In the genomic region with DNA sequence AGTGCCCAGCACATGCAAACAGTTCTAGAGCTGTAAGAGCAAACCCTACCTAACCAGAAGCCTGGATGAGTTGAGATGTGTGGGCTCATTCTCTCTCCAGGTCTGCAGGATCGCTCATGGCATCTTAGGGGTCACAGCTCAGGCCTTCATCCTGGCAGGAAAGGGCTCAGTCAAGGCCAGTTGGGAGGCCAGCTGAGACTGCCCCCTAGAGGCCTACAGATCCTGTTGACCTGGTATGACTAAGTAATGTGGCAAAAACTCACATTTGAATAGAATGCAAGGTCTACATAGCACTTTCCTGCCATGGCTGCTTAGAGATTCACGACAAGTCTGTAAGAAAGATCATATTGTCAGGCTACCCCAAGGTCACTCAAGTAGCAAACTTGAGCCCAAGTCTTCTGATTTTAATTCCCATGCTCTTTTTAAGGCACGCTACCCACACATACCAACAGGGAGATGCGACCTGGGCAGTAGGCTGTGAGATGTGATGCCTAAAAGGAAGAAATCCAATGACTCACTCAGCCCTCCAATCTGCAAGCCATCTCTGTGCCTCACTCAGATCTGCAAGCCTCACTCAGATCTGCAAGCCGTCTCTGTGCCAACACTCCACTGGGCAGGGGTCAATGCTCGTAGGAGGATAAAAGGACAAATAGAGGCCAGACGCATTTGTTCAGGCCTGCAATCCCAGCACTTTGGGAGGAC, we compare ENCODE assay signal across 8 cellular contexts. TPM values are rescaled to one million over a fixed set of nuclear protein-coding genes. Genes with fewer than 3 reads are reported as not detected.
DNase-seq lines count a peak whose midpoint lies in the region; ATAC-seq, FAIRE-seq and TF ChIP-seq lines count a peak whose summit lies in the region.

No MANE protein-coding gene starts in this region.

- no peak overlapping the region for H3K4me2 ChIP-seq in K562 (ENCODE audit: insufficient read depth, low read length)

- peak in 1 of 8 donors; percentile 55 for ATAC-seq in heart right ventricle
- peak; percentile 97 for ATAC-seq in K562
- no peak for ATAC-seq in GM21367 (IDR thresholded peaks at IDR 0.05; ENCODE audit: unreplicated experiment)

- no peaks in the 10 kb centered on the region for H3K79me2 ChIP-seq in K562 (ENCODE audit: control insufficient read depth, insufficient read depth, low read length)

- H2AFZ ChIP-seq in K562 (ENCODE audit: low read depth, low read length), result no peak overlapping the region

- H3K4me3 ChIP-seq in heart right ventricle (no peak overlapping the region), K562 (no peak overlapping the region)

- H3K4me1 ChIP-seq in heart right ventricle (no peaks in the 10 kb centered on the region), K562 (replicated peaks in 1 of 2; ENCODE audit: control insufficient read depth in 2 of 2, insufficient read depth in 2 of 2, low read length in 2 of 2) (no peaks in the 10 kb centered on the region)

- no peak overlapping the region for H3K9ac ChIP-seq in K562 (ENCODE audit: insufficient read depth in 1 of 2, low read depth in 2 of 2, low read length in 2 of 2)

- no peak for DNase-seq in heart right ventricle
- DNase-seq in cardiac septum (ENCODE audit: low spot score), result no peak
- DNase-seq in NCI-H1694 treated with DMSO at 0.1 percent for 48 hours (lab: John Stamatoyannopoulos, UW), result peak; percentile 28
- DNase-seq in K562 (ENCODE audit: extremely low read depth in 1 of 4, low spot score in 3 of 4), result peak; percentile 62 to 67 (median 65)
- peak; percentile 15 for DNase-seq in medulla oblongata (ENCODE audit: extremely low spot score)
- no peak for DNase-seq in T-helper 9 cell
- DNase-seq in effector CD4-positive, alpha-beta T cell, result no peak

- H4K20me1 ChIP-seq in K562 (replicated peaks; ENCODE audit: control insufficient read depth, insufficient read depth, low read length), result no peaks in the 10 kb centered on the region

- peak; percentile 39 to 74 for TF ChIP-seq RAD21 in K562 (CRISPR knock-in tag; conservative IDR thresholded peaks at IDR 0.05 in 1 of 2, IDR thresholded peaks at IDR 0.05 in 1 of 2)

- in situ Hi-C loops in K562 (cut with MboI), result loop anchor here (25.0 kb wide), 1 partner anchor 883 kb away; no protein-coding TSS in a partner anchor

- TF ChIP-seq EP300 in K562 (IDR thresholded peaks at IDR 0.05; ENCODE audit: low read length), result no peak

- 66 to 70% methylated on average over 7 of the region's 7 CpGs for WGBS in heart right ventricle, 2 donors
- WGBS in K562 (ENCODE audit: insufficient coverage, low coverage, missing lambda C conversion rate), result 2% methylated on average over 7 of the region's 7 CpGs

- POLR2A ChIA-PET in K562 (lab: Yijun Ruan, JAX), result no interaction called here

- H3K36me3 ChIP-seq in heart right ventricle (no peaks in the 10 kb centered on the region), K562 (ENCODE audit: control insufficient read depth, insufficient read depth, low read length) (no peaks in the 10 kb centered on the region)

- H3K27ac ChIP-seq in heart right ventricle (no peak overlapping the region), K562 (ENCODE audit: extremely low read depth, low read depth, low read length) (no peak overlapping the region)

- peak in 7 of 9 donors; percentile 39 to 56 (median 42) for TF ChIP-seq CTCF in heart right ventricle (IDR thresholded peaks at IDR 0.05)
- TF ChIP-seq CTCF in K562 (IDR thresholded peaks at IDR 0.05 in 2 of 3, conservative IDR thresholded peaks at IDR 0.05 in 1 of 3; ENCODE audit: insufficient read depth in 2 of 3, low read depth in 1 of 3, low read length in 3 of 3), result peak; percentile 77 to 85 (median 80)

- no peaks in the 10 kb centered on the region for H3K9me1 ChIP-seq in K562 (ENCODE audit: control insufficient read depth, insufficient read depth, low read length)

- intact Hi-C loops in heart right ventricle (cut with DNase I), result loop anchor here in 2 of 10 donors (5.0 to 10.0 kb wide), 2 partner anchors 536 to 538 kb away; no protein-coding TSS in a partner anchor
- intact Hi-C loops in cardiac septum (cut with DNase I), result no loop called here
- intact Hi-C loops in K562 (cut with micrococcal nuclease), result loop anchor here (1.0 kb wide), 1 partner anchor 495 kb away; no protein-coding TSS in a partner anchor

- peaks cover 0 to 6% (median 0%) of the 10 kb centered on the region in 7 donors for H3K27me3 ChIP-seq in heart right ventricle
- peaks cover 0 to 31% of the 10 kb centered on the region in 2 experiments; a peak in 3 of 5 replicates for H3K27me3 ChIP-seq in K562 (ENCODE audit: control insufficient read depth in 2 of 2, insufficient read depth in 2 of 2, low read length in 2 of 2)

- no peak for TF ChIP-seq POLR2A in K562 (conservative IDR thresholded peaks at IDR 0.05)

- CTCF ChIA-PET in K562 (lab: Yijun Ruan, JAX; ENCODE audit: low intra/inter-chr PET ratio), result interaction anchor here (0.6 kb wide), 1 partner anchor 527 kb away, joined by 3 read pairs; no protein-coding TSS in a partner anchor

- peaks cover 0 to 19% (median 0%) of the 10 kb centered on the region in 11 donors for H3K9me3 ChIP-seq in heart right ventricle
- H3K9me3 ChIP-seq in K562 (replicated peaks; ENCODE audit: control insufficient read depth, insufficient read depth, low read depth, low read length), result no peaks in the 10 kb centered on the region

- peak; percentile 82 for FAIRE-seq in K562 (lab: Jason Lieb, UNC)

- no TSS peak for BruUV-seq in K562 (replicated peaks; lab: Mats Ljungman, UMichigan)

TF ChIP-seq in K562, 482 proteins besides CTCF, POLR2A, EP300 and RAD21 (continues in another document):
- TF ChIP-seq ATF7 (IDR thresholded peaks at IDR 0.05) (0 out of 2 replicates have a peak, but pooled peaks have one; percentile 14), ZNF197 (CRISPR knock-in tag; IDR thresholded peaks at IDR 0.05; ENCODE audit: low read depth) (no peak)
- TF ChIP-seq, protein P1, sequence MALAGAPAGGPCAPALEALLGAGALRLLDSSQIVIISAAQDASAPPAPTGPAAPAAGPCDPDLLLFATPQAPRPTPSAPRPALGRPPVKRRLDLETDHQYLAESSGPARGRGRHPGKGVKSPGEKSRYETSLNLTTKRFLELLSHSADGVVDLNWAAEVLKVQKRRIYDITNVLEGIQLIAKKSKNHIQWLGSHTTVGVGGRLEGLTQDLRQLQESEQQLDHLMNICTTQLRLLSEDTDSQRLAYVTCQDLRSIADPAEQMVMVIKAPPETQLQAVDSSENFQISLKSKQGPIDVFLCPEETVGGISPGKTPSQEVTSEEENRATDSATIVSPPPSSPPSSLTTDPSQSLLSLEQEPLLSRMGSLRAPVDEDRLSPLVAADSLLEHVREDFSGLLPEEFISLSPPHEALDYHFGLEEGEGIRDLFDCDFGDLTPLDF (CRISPR knock-in tag; IDR thresholded peaks at IDR 0.05), result no peak

RNA-seq across cellular contexts. Expression of a gene that starts 5.1 kb away (rescaled TPM):
- total RNA-seq in heart right ventricle (not detected), cardiac septum (not detected), K562 (2014; rRNA removed) (not detected in 2 replicates), K562 (2014; rRNA removed; fragmentation: Illumina TruSeq; extraction: Trizol) (not detected in 2 replicates), K562 (2015; rRNA removed; fragmentation: Illumina TruSeq; extraction: Trizol) (not detected in 2 replicates), K562 (2021) (not detected in 2 replicates)
- polyA plus RNA-seq in heart right ventricle (under 1 TPM in 1 of 2 donors, not detected in 1; 0.10 TPM), K562 (2011; rRNA removed) (0.06 TPM in 1 of 2 replicates, not detected in the other), K562 (2014; fragmentation: Illumina TruSeq; extraction: Trizol) (not detected in 2 replicates), K562 (2014; fragmentation: Nextera tagmentation; extraction: Ambion mirVana) (not detected), K562 (2014; rRNA removed) (not detected in 2 replicates)
- total RNA-seq in K562 (2011; cell fraction: chromatin; rRNA removed; ENCODE audit: low replicate concordance), result not detected in 2 replicates
- not detected in 2 replicates for total RNA-seq in K562 (2011; cell fraction: nucleolus; rRNA removed)
- total RNA-seq in K562 (2011; cell fraction: nucleoplasm; rRNA removed), result not detected in 2 replicates
- polyA plus RNA-seq in K562 (2011; cell fraction: cytosol; rRNA removed), result not detected in 2 replicates
- polyA plus RNA-seq in K562 (2011; cell fraction: nucleus; rRNA removed), result not detected in 2 replicates
- polyA plus RNA-seq in K562 (2012), result not detected in 2 replicates
- polyA minus RNA-seq in K562 (2011; rRNA and poly(A)+ RNA removed), result not detected in 2 replicates
- not detected in 2 replicates for polyA minus RNA-seq in K562 (2011; cell fraction: cytosol; rRNA and poly(A)+ RNA removed)
- polyA minus RNA-seq in K562 (2011; cell fraction: nucleus; rRNA and poly(A)+ RNA removed), result not detected in 2 replicates

RNA-seq across cellular contexts. Expression of a gene that starts 41.7 kb away (rescaled TPM):
- 100 to 1,000 TPM in 1 of 10 donors, 10 to 100 TPM in 9; 65.6 to 104 (median 77.6) TPM for total RNA-seq in heart right ventricle
- polyA plus RNA-seq in heart right ventricle, result 100 to 1,000 TPM in 1 of 2 donors, 10 to 100 TPM in 1; 62.4 to 107 TPM
- 80.0 TPM for total RNA-seq in cardiac septum
- total RNA-seq in K562 (2011; cell fraction: chromatin; rRNA removed; ENCODE audit: low replicate concordance), result 180 and 218 TPM in 2 replicates
- total RNA-seq in K562 (2011; cell fraction: nucleolus; rRNA removed), result 119 and 120 TPM in 2 replicates
- 132 and 165 TPM in 2 replicates for total RNA-seq in K562 (2011; cell fraction: nucleoplasm; rRNA removed)
- total RNA-seq in K562 (2014; rRNA removed), result 116 and 157 TPM in 2 replicates
- total RNA-seq in K562 (2014; rRNA removed; fragmentation: Illumina TruSeq; extraction: Trizol), result 80.4 and 84.2 TPM in 2 replicates
- 86.8 and 87.7 TPM in 2 replicates for total RNA-seq in K562 (2015; rRNA removed; fragmentation: Illumina TruSeq; extraction: Trizol)
- total RNA-seq in K562 (2021), result 94.8 and 101 TPM in 2 replicates
- 113 and 120 TPM in 2 replicates for polyA plus RNA-seq in K562 (2011; rRNA removed)
- polyA plus RNA-seq in K562 (2011; cell fraction: cytosol; rRNA removed), result 55.7 and 58.0 TPM in 2 replicates
- 254 and 312 TPM in 2 replicates for polyA plus RNA-seq in K562 (2011; cell fraction: nucleus; rRNA removed)
- 81.1 and 119 TPM in 2 replicates for polyA plus RNA-seq in K562 (2012)
- 92.6 and 102 TPM in 2 replicates for polyA plus RNA-seq in K562 (2014; fragmentation: Illumina TruSeq; extraction: Trizol)
- 10 to 100 TPM; 24.6 to 28.5 TPM for polyA plus RNA-seq in K562 (2014; fragmentation: Nextera tagmentation; extraction: Ambion mirVana)
- 106 and 124 TPM in 2 replicates for polyA plus RNA-seq in K562 (2014; rRNA removed)
- 114 and 116 TPM in 2 replicates for polyA minus RNA-seq in K562 (2011; rRNA and poly(A)+ RNA removed)
- polyA minus RNA-seq in K562 (2011; cell fraction: cytosol; rRNA and poly(A)+ RNA removed), result 68.3 and 82.5 TPM in 2 replicates
- 63.0 and 87.3 TPM in 2 replicates for polyA minus RNA-seq in K562 (2011; cell fraction: nucleus; rRNA and poly(A)+ RNA removed)

Comparison
In these comparisons a context has a peak if more than half of its experiments do, and no peak if none do; other contexts are left out.
1. DNase-seq: peak in NCI-H1694 treated with DMSO at 0.1 percent for 48 hours (single experiment), K562 (4 of 4) and medulla oblongata (single experiment); none in heart right ventricle (0 of 2), cardiac septum (single experiment), T-helper 9 cell (single experiment) and effector CD4-positive, alpha-beta T cell (single experiment).